1 cellular context compared by ENCODE assay signal in the genomic region with DNA sequence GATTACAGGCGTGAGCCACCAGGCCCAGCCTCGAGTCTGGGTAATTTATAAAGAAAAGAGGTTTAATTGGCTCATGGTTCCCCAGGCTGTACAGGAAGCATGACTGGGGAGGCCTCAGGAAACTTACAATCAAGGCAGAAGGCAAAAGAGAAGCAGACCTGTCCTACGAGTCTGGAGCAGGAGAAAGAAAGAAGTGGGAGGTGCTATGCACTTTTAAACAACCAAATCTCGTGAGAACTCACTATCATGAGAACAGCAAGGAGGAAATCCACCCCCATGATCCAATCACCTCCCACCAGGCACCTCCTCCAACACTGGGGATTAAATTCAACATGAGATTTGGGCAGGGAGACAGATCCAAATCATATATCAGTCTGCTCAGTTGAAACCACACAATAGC. TPM values are rescaled to one million over a fixed set of nuclear protein-coding genes. Genes with fewer than 3 reads are reported as not detected.
"Had no signal": no experiment of that assay in that cellular context is flagged by ENCODE, and none has a peak within 500 bp of the region (broad histone marks: within the 10 kb centered on the region; RNA-seq: fewer than 3 reads in every experiment).

No MANE protein-coding gene starts in this region.

RNA-seq across cellular contexts. Expression of a gene that starts 11.6 kb away (rescaled TPM):
- total RNA-seq: H7 had no signal
